Comparison of ENCODE assay signal across 16 cellular contexts in genomic region chr3:108242776-108243175, GRCh38. TPM values are rescaled to one million over a fixed set of nuclear protein-coding genes. Genes with fewer than 3 reads are reported as not detected.
DNase-seq lines count a peak whose midpoint lies in the region; TF ChIP-seq lines count a peak whose summit lies in the region.
"Had no signal": no experiment of that assay in that cellular context is flagged by ENCODE, and none has a peak within 500 bp of the region (broad histone marks: within the 10 kb centered on the region; RNA-seq: fewer than 3 reads in every experiment).

No MANE protein-coding gene starts in this region.

- no peak for DNase-seq in PC-9
- DNase-seq in mesendoderm: peak; percentile 62
- DNase-seq in neuronal stem cell (ENCODE audit: low spot score): no peak
- no peak for DNase-seq in epidermal melanocyte (ENCODE audit: insufficient read length, low spot score)
- DNase-seq in SHP77 (lab: John Stamatoyannopoulos, UW): no peak
- no peak for DNase-seq in HK-2 (ENCODE audit: unreplicated experiment)
- no peak for DNase-seq in LoVo (ENCODE audit: low spot score)
- DNase-seq: ACHN; BE2C; C1 segment of cervical spinal cord; CD4-positive, CD25-positive, alpha-beta regulatory T cell; CD8-positive, alpha-beta memory T cell; COR-L47; GDM1; H9 had no signal

- H3K9me2 ChIP-seq in PC-9 (ENCODE audit: insufficient read depth): no peaks in the 10 kb centered on the region

- H3K23ac ChIP-seq in mesendoderm (ENCODE audit: low read length) (no peak overlapping the region), neuronal stem cell (ENCODE audit: low read depth, low read length, poor library complexity) (no peak overlapping the region)

- H3K79me1 ChIP-seq in mesendoderm (ENCODE audit: low read length) (no peaks in the 10 kb centered on the region), neuronal stem cell (ENCODE audit: low read depth, low read length) (no peaks in the 10 kb centered on the region)

- H3K27me3 ChIP-seq in PC-9 (ENCODE audit: insufficient read depth, low read depth) (no peaks in the 10 kb centered on the region), mesendoderm (ENCODE audit: insufficient read depth, low read length, poor library complexity) (no peaks in the 10 kb centered on the region), neuronal stem cell (ENCODE audit: control insufficient read depth in 3 of 3, insufficient read depth in 3 of 3, low read depth in 1 of 3, low read length in 3 of 3) (no peaks in the 10 kb centered on the region)
- H3K27me3 ChIP-seq: BE2C had no signal

- H3F3A ChIP-seq in PC-9 (ENCODE audit: insufficient read depth, low read depth): no peaks in the 10 kb centered on the region

- H4K8ac ChIP-seq in mesendoderm (ENCODE audit: low read depth, low read length): no peak overlapping the region
- no peak overlapping the region for H4K8ac ChIP-seq in neuronal stem cell (ENCODE audit: low read depth, low read length)

- intact Hi-C loops in PC-9 (cut with micrococcal nuclease; ENCODE audit: unreplicated experiment): no loop called here

- H3K9me3 ChIP-seq in PC-9 (ENCODE audit: insufficient read depth, low read depth) (no peaks in the 10 kb centered on the region), neuronal stem cell (replicated peaks in 1 of 2; ENCODE audit: control insufficient read depth in 2 of 2, insufficient read depth in 1 of 2, low read depth in 1 of 2, low read length in 2 of 2) (no peaks in the 10 kb centered on the region)
- H3K9me3 ChIP-seq: BE2C had no signal

- H2BK15ac ChIP-seq in mesendoderm (replicated peaks; ENCODE audit: low read depth) (no peak overlapping the region), neuronal stem cell (ENCODE audit: low read length) (no peak overlapping the region)

- H3K14ac ChIP-seq in neuronal stem cell (ENCODE audit: low read length): no peak overlapping the region

- H3K9ac ChIP-seq in mesendoderm (ENCODE audit: low read length) (no peak overlapping the region), neuronal stem cell (ENCODE audit: low read depth, low read length, poor library complexity) (no peak overlapping the region)

- no TSS peak for BruUV-seq in PC-9 (replicated peaks; lab: Mats Ljungman, UMichigan)

- H3K4ac ChIP-seq in mesendoderm (ENCODE audit: low read depth, low read length) (no peak overlapping the region), neuronal stem cell (ENCODE audit: low read length) (no peak overlapping the region)

- CTCF ChIA-PET in PC-9 (lab: Charles Lee): no interaction called here

- H3K4me2 ChIP-seq in PC-9: no peak overlapping the region
- H3K4me2 ChIP-seq in mesendoderm (ENCODE audit: low read length): no peak overlapping the region
- no peak overlapping the region for H3K4me2 ChIP-seq in neuronal stem cell (ENCODE audit: insufficient read depth, low read length, poor library complexity, severe bottlenecking)

- H4K5ac ChIP-seq in mesendoderm (ENCODE audit: low read length): no peak overlapping the region

- H2BK120ac ChIP-seq in mesendoderm (ENCODE audit: low read depth, low read length) (no peak overlapping the region), neuronal stem cell (ENCODE audit: low read depth, low read length) (no peak overlapping the region)

- H3K18ac ChIP-seq in mesendoderm (ENCODE audit: low read length) (no peak overlapping the region), neuronal stem cell (ENCODE audit: low read length) (no peak overlapping the region)

- H4K20me1 ChIP-seq in PC-9 (ENCODE audit: insufficient read depth): no peaks in the 10 kb centered on the region

- TF ChIP-seq CTCF in PC-9 (conservative IDR thresholded peaks at IDR 0.05): no peak

- H3K4me1 ChIP-seq in PC-9 (replicated peaks; ENCODE audit: insufficient read depth) (no peaks in the 10 kb centered on the region), mesendoderm (ENCODE audit: control insufficient read depth, low read depth, low read length) (no peaks in the 10 kb centered on the region), neuronal stem cell (ENCODE audit: control insufficient read depth in 2 of 2, insufficient read depth in 1 of 2, low read depth in 1 of 2, low read length in 2 of 2) (peaks cover 2 to 6% of the 10 kb centered on the region in 2 donors)

- no peaks in the 10 kb centered on the region for H3K36me3 ChIP-seq in PC-9 (ENCODE audit: low read depth)
- no peaks in the 10 kb centered on the region for H3K36me3 ChIP-seq in mesendoderm (ENCODE audit: control insufficient read depth, insufficient read depth, low read length)
- no peaks in the 10 kb centered on the region for H3K36me3 ChIP-seq in neuronal stem cell (replicated peaks in 1 of 2; ENCODE audit: control insufficient read depth in 2 of 2, insufficient read depth in 2 of 2, low read length in 2 of 2)
- H3K36me3 ChIP-seq: BE2C had no signal

- H2AK5ac ChIP-seq in mesendoderm (ENCODE audit: low read length): no peak overlapping the region
- no peak overlapping the region for H2AK5ac ChIP-seq in neuronal stem cell (ENCODE audit: low read depth, low read length)

- H3K4me3 ChIP-seq in PC-9: no peak overlapping the region
- no peak overlapping the region for H3K4me3 ChIP-seq in mesendoderm (ENCODE audit: low read length)
- no peak overlapping the region for H3K4me3 ChIP-seq in neuronal stem cell (ENCODE audit: low read length in 2 of 2)

- H4K91ac ChIP-seq in neuronal stem cell (ENCODE audit: low read depth, low read length, poor library complexity): no peak overlapping the region

- no peak overlapping the region for H2BK12ac ChIP-seq in neuronal stem cell (ENCODE audit: low read length)

- H3K79me2 ChIP-seq in PC-9 (ENCODE audit: low read depth) (no peaks in the 10 kb centered on the region), mesendoderm (ENCODE audit: control insufficient read depth, insufficient read depth, low read length) (no peaks in the 10 kb centered on the region)

- H3K27ac ChIP-seq in PC-9 (no peak overlapping the region), mesendoderm (ENCODE audit: low read depth, low read length) (no peak overlapping the region), neuronal stem cell (replicated peaks; ENCODE audit: low read length) (peak overlapping the region; percentile 54)

- POLR2A ChIA-PET in PC-9 (lab: Charles Lee; ENCODE audit: unreplicated experiment): no interaction called here

- H2AFZ ChIP-seq in PC-9: peak overlapping the region; percentile 3; the same call in 1 of the 2 replicates
- peak overlapping the region; percentile 27 for H2AFZ ChIP-seq in neuronal stem cell (ENCODE audit: low read length)

- H2BK5ac ChIP-seq in mesendoderm (ENCODE audit: low read length): no peak overlapping the region
- no peak overlapping the region for H2BK5ac ChIP-seq in neuronal stem cell (ENCODE audit: low read length)

- H3K56ac ChIP-seq in mesendoderm (ENCODE audit: low read length): no peak overlapping the region

RNA-seq across cellular contexts. Expression of gene IFT57, which starts 20.6 kb away (rescaled TPM):
- 55.2 and 65.7 TPM in 2 replicates for total RNA-seq in PC-9 (2021)
- 20.5 TPM for polyA plus RNA-seq in mesendoderm (2013, experiment 1 of 2)
- polyA plus RNA-seq in mesendoderm (2013, experiment 2 of 2): 20.3 TPM
- 49.5 TPM for polyA plus RNA-seq in neuronal stem cell (2013, experiment 1 of 2)
- polyA plus RNA-seq in neuronal stem cell (2013, experiment 2 of 2): 52.3 TPM

RNA-seq across cellular contexts. Expression of gene HHLA2, which starts 53.6 kb away (rescaled TPM):
- not detected in 2 replicates for total RNA-seq in PC-9 (2021)
- polyA plus RNA-seq in mesendoderm (2013, experiment 1 of 2): not detected
- not detected for polyA plus RNA-seq in mesendoderm (2013, experiment 2 of 2)
- not detected for polyA plus RNA-seq in neuronal stem cell (2013, experiment 1 of 2)
- 0.01 TPM for polyA plus RNA-seq in neuronal stem cell (2013, experiment 2 of 2)
- total RNA-seq: H1, H9 had no signal
- polyA plus RNA-seq: CD4-positive, CD25-positive, alpha-beta regulatory T cell; H1 had no signal
